10 cellular contexts compared by ENCODE assay signal in genomic region chr15:75696303-75696657, GRCh38. TPM values are rescaled to one million over a fixed set of nuclear protein-coding genes. Genes with fewer than 3 reads are reported as not detected.
DNase-seq lines count a peak whose midpoint lies in the region; ATAC-seq and TF ChIP-seq lines count a peak whose summit lies in the region.
"Had no signal": no experiment of that assay in that cellular context is flagged by ENCODE, and none has a peak within 500 bp of the region (broad histone marks: within the 10 kb centered on the region; RNA-seq: fewer than 3 reads in every experiment).

No MANE protein-coding gene starts in this region.

- DNase-seq in GM10248 (ENCODE audit: extremely low spot score) (peak; percentile 54), RWPE2 (ENCODE audit: low spot score) (peak; percentile 74), esophagus squamous epithelium (lab: John Stamatoyannopoulos, UW) (no peak), sciatic nerve (ENCODE audit: low spot score) (peak; percentile 84), SW480 (ENCODE audit: low spot score) (no peak), T-helper 2 cell (no peak), DMS53 (lab: John Stamatoyannopoulos, UW) (no peak), ecto neural progenitor cell (ENCODE audit: low spot score) (no peak)
- DNase-seq: activated CD4-positive, alpha-beta T cell treated with anti-CD3 and anti-CD28 coated beads for 48 hours; CD8-positive, alpha-beta memory T cell had no signal

- intact Hi-C loops in esophagus squamous epithelium (cut with DNase I) (no loop called here), sciatic nerve (cut with DNase I) (no loop called here)

- H3K27me3 ChIP-seq in RWPE2 (ENCODE audit: insufficient read depth, poor library complexity, severe bottlenecking), result no peaks in the 10 kb centered on the region
- H3K27me3 ChIP-seq in esophagus squamous epithelium, result peaks cover 0 to 74% (median 0%) of the 10 kb centered on the region in 4 donors

- H3K36me3 ChIP-seq in RWPE2 (ENCODE audit: low read depth) (no peaks in the 10 kb centered on the region), esophagus squamous epithelium (no peaks in the 10 kb centered on the region)

- CTCF ChIA-PET in GM10248 (lab: Yijun Ruan, JAX), result interaction anchor here (1.2 kb wide), 1 partner anchor 25 kb away, joined by 3 read pairs; no protein-coding TSS in a partner anchor

- no peak for TF ChIP-seq POLR2A in esophagus squamous epithelium (IDR thresholded peaks at IDR 0.05)

- ATAC-seq in RWPE2 (ENCODE audit: low read depth), result no peak
- peak; percentile 45 for ATAC-seq in sciatic nerve

- POLR2A ChIA-PET in GM10248 (lab: Yijun Ruan, JAX), result no interaction called here

- peaks cover 39% of the 10 kb centered on the region for H3K4me1 ChIP-seq in RWPE2 (ENCODE audit: insufficient read depth, poor library complexity, severe bottlenecking)
- H3K4me1 ChIP-seq in esophagus squamous epithelium, result peaks cover 58 to 87% (median 77%) of the 10 kb centered on the region in 3 donors

- H3K9me3 ChIP-seq in RWPE2 (ENCODE audit: severe bottlenecking) (no peaks in the 10 kb centered on the region), esophagus squamous epithelium (no peaks in the 10 kb centered on the region)

- WGBS in esophagus squamous epithelium, 2 donors, result 30% methylated on average over 10 of the region's 13 CpGs; no CpG with 5 or more reads in 1 of the 2 donors

- H3K4me3 ChIP-seq in RWPE2 (ENCODE audit: severe bottlenecking), result no peak overlapping the region
- no peak overlapping the region for H3K4me3 ChIP-seq in esophagus squamous epithelium

- peak overlapping the region; percentile 5 for H3K27ac ChIP-seq in RWPE2 (ENCODE audit: poor library complexity, severe bottlenecking)
- H3K27ac ChIP-seq in esophagus squamous epithelium, result peak overlapping the region; percentile 61 to 92 (median 86)

- no peak for TF ChIP-seq CTCF in GM10248 (IDR thresholded peaks at IDR 0.05; ENCODE audit: control extremely low read depth, extremely low read depth, low read depth, missing control alignments)
- no peak for TF ChIP-seq CTCF in RWPE2 (IDR thresholded peaks at IDR 0.05; ENCODE audit: poor library complexity, severe bottlenecking)
- no peak for TF ChIP-seq CTCF in esophagus squamous epithelium (IDR thresholded peaks at IDR 0.05)

RNA-seq across cellular contexts. Expression of gene CSPG4, which starts 16.4 kb away (rescaled TPM):
- total RNA-seq in esophagus squamous epithelium (10 to 100 TPM in 1 of 4 donors, 1 to 10 TPM in 3; 2.9 to 13.4 (median 4.2) TPM), sciatic nerve (57.5 TPM)
- total RNA-seq: CD8-positive, alpha-beta memory T cell had no signal

RNA-seq across cellular contexts. Expression of gene SNX33, which starts 48.6 kb away (rescaled TPM):
- 10 to 100 TPM; 20.3 to 36.4 (median 25.9) TPM for total RNA-seq in esophagus squamous epithelium
- 33.2 TPM for total RNA-seq in sciatic nerve

RNA-seq across cellular contexts. Expression of gene IMP3, which starts 56.3 kb away (rescaled TPM):
- total RNA-seq in esophagus squamous epithelium, result 100 to 1,000 TPM; 129 to 173 (median 140) TPM
- total RNA-seq in sciatic nerve, result 47.2 TPM

Comparison
In these comparisons a context has a peak if more than half of its experiments do, and no peak if none do; other contexts are left out.
1. DNase-seq: peak in GM10248 (single experiment), RWPE2 (single experiment) and sciatic nerve (single experiment); none in esophagus squamous epithelium (single experiment), SW480 (single experiment), T-helper 2 cell (0 of 5), DMS53 (single experiment) and ecto neural progenitor cell (single experiment).